In the genomic region with DNA sequence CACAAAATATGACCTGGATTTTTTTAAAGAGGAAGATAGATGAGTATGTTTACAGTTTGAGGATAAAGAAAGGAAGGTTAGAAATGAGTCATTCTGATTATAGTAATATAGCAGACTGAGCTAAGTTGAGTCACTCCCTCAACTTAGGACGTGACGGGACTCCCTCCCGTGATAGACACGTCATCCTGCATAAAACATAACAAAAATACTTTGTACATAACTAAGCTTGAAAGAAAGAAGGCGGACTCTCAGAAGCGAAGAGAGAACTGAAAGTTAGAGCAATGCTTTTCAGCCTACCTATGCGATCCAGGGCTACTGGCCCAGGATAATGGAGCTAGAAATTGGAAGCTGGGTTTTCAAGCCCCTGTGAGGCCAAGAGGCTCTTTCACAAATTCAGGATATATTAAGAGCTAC, we compare ENCODE assay signal across 9 cellular contexts. TPM values are rescaled to one million over a fixed set of nuclear protein-coding genes. Genes with fewer than 3 reads are reported as not detected.
DNase-seq lines count a peak whose midpoint lies in the region; ATAC-seq and TF ChIP-seq lines count a peak whose summit lies in the region.
"Had no signal": no experiment of that assay in that cellular context is flagged by ENCODE, and none has a peak within 500 bp of the region (broad histone marks: within the 10 kb centered on the region; RNA-seq: fewer than 3 reads in every experiment).

No MANE protein-coding gene starts in this region.

- H4K20me1 ChIP-seq in H9 (ENCODE audit: control insufficient read depth, insufficient read depth, insufficient read length), result no peaks in the 10 kb centered on the region

- H3K4me1 ChIP-seq in foreskin keratinocyte (peaks cover 4% of the 10 kb centered on the region), H9 (ENCODE audit: insufficient read depth, low read length) (no peaks in the 10 kb centered on the region)

- no peak overlapping the region for H3T11ph ChIP-seq in H9 (ENCODE audit: low read length)

- H3K9me3 Mint-ChIP-seq in CD4-positive, alpha-beta T cell, result no peaks in the 10 kb centered on the region
- H3K9me3 Mint-ChIP-seq in H9, result no peaks in the 10 kb centered on the region

- H3K27ac Mint-ChIP-seq in CD4-positive, alpha-beta T cell, result peak overlapping the region; percentile 70
- H3K27ac Mint-ChIP-seq in H9, result no peak overlapping the region

- H3K23me2 ChIP-seq in H9 (ENCODE audit: insufficient read length, low read depth, low read length, poor library complexity, severe bottlenecking), result no peaks in the 10 kb centered on the region

- H3K79me2 ChIP-seq in H9 (ENCODE audit: insufficient read depth, low read length), result no peaks in the 10 kb centered on the region

- H3K23ac ChIP-seq in H9 (ENCODE audit: insufficient read length, low read depth, low read length), result no peak overlapping the region

- no peaks in the 10 kb centered on the region for H3K4me1 Mint-ChIP-seq in CD4-positive, alpha-beta T cell (ENCODE audit: low read depth)
- peaks cover 10% of the 10 kb centered on the region in 2 experiments for H3K4me1 Mint-ChIP-seq in H9

- H3K4me2 ChIP-seq in H9 (ENCODE audit: insufficient read depth, insufficient read length, low read length), result no peak overlapping the region

- no peaks in the 10 kb centered on the region for H3K27me3 ChIP-seq in CD4-positive, alpha-beta T cell (ENCODE audit: control insufficient read depth, insufficient read depth, low read length)
- H3K27me3 ChIP-seq in foreskin keratinocyte (peaks cover 3% of the 10 kb centered on the region), H9 (ENCODE audit: insufficient read depth, low read length) (no peaks in the 10 kb centered on the region)

- H2AK5ac ChIP-seq in H9 (ENCODE audit: insufficient read length, low read length), result no peak overlapping the region

- no peaks in the 10 kb centered on the region for H3K36me3 Mint-ChIP-seq in CD4-positive, alpha-beta T cell (ENCODE audit: low read depth)
- peaks cover 0 to 4% (median 0%) of the 10 kb centered on the region in 3 experiments; a peak in 1 of 7 replicates for H3K36me3 Mint-ChIP-seq in H9 (ENCODE audit: insufficient read depth in 1 of 3, low read depth in 3 of 3)

- H4K8ac ChIP-seq in H9 (replicated peaks; ENCODE audit: insufficient read length, low read depth, low read length), result no peak overlapping the region

- H2AFZ ChIP-seq in H9 (ENCODE audit: low read length), result no peak overlapping the region

- POLR2A ChIA-PET in CD4-positive, alpha-beta T cell (lab: Charles Lee), result interaction anchor here (1.4 kb wide), 1 partner anchor 236 kb away, joined by 4 read pairs; a partner anchor contains a TSS

- H3K27me3 Mint-ChIP-seq in CD4-positive, alpha-beta T cell, result no peaks in the 10 kb centered on the region
- H3K27me3 Mint-ChIP-seq in H9 (ENCODE audit: low read depth), result no peaks in the 10 kb centered on the region

- ATAC-seq in CD4-positive, alpha-beta T cell (ENCODE audit: poor library complexity), result peak; percentile 94
- ATAC-seq in GM21360 (IDR thresholded peaks at IDR 0.05; ENCODE audit: unreplicated experiment) (peak; percentile 99), foreskin keratinocyte (peak; percentile 99)

- H3K14ac ChIP-seq in H9 (ENCODE audit: insufficient read depth, low read length), result no peak overlapping the region

- no peak overlapping the region for H2BK120ac ChIP-seq in H9 (ENCODE audit: low read depth, low read length, poor library complexity, severe bottlenecking)

- H4K5ac ChIP-seq in H9 (ENCODE audit: insufficient read length, low read depth, low read length), result no peak overlapping the region

- TF ChIP-seq CTCF in CD4-positive, alpha-beta T cell (IDR thresholded peaks at IDR 0.05), result no peak
- no peak for TF ChIP-seq CTCF in foreskin keratinocyte (conservative IDR thresholded peaks at IDR 0.05)
- TF ChIP-seq CTCF in H9 (conservative IDR thresholded peaks at IDR 0.05), result no peak

- no peak overlapping the region for H3K9ac ChIP-seq in H9 (ENCODE audit: extremely low read depth, insufficient read length, low read length)

- no peak overlapping the region for H2BK5ac ChIP-seq in H9 (ENCODE audit: insufficient read length, low read length)

- H3K4ac ChIP-seq in H9 (ENCODE audit: low read depth, low read length), result no peak overlapping the region

- H3K9me3 ChIP-seq in CD4-positive, alpha-beta T cell (ENCODE audit: control insufficient read depth, low read length), result no peaks in the 10 kb centered on the region
- H3K9me3 ChIP-seq in H9 (ENCODE audit: control insufficient read depth, low read depth, low read length), result no peaks in the 10 kb centered on the region

- H2BK12ac ChIP-seq in H9 (ENCODE audit: insufficient read length, low read depth, low read length), result no peak overlapping the region

- no peak overlapping the region for H3K18ac ChIP-seq in H9 (ENCODE audit: insufficient read length, low read depth, low read length)

- H4K91ac ChIP-seq in H9 (ENCODE audit: insufficient read length, low read depth, low read length), result no peak overlapping the region

- no CpG with 5 or more reads among the region's 7 CpGs for WGBS in H9 (ENCODE audit: extremely low coverage, insufficient read length, low lambda C conversion rate)

- no peak overlapping the region for H3K56ac ChIP-seq in H9 (ENCODE audit: insufficient read length, low read depth, low read length)

- H3K27ac ChIP-seq in CD4-positive, alpha-beta T cell (ENCODE audit: low read depth, low read length), result no peak overlapping the region
- H3K27ac ChIP-seq in foreskin keratinocyte, result peak overlapping the region; percentile 91
- H3K27ac ChIP-seq in H9 (ENCODE audit: insufficient read length, low read depth, low read length), result no peak overlapping the region
- H3K27ac ChIP-seq: HL-60 had no signal

- CTCF ChIA-PET in CD4-positive, alpha-beta T cell (lab: Charles Lee), result interaction anchor here (0.6 to 1.3 kb wide), 2 partner anchors 199 to 443 kb away, joined by 3 to 5 read pairs; no protein-coding TSS in a partner anchor

- in situ Hi-C loops in G401 (cut with HindIII; ENCODE audit: low sequenced_read_pairs), result no loop called here

- H3K4me3 Mint-ChIP-seq in CD4-positive, alpha-beta T cell, result peak overlapping the region; percentile 36
- H3K4me3 Mint-ChIP-seq in H9, result no peak overlapping the region

- peak in 8 of 10 experiments; percentile 5 to 42 (median 25) for DNase-seq in CD4-positive, alpha-beta T cell
- DNase-seq in HK-2 (ENCODE audit: unreplicated experiment) (peak; percentile 29), foreskin keratinocyte (peak; percentile 92 to 94), G401 (ENCODE audit: low spot score) (no peak), H9 (no peak)
- DNase-seq in activated CD4-positive, alpha-beta T cell treated with anti-CD3 and anti-CD28 coated beads, Interleukin-2, amount 50 U/mL, for 48 hours, result peak; percentile 39 to 50
- DNase-seq in stimulated activated CD8-positive, alpha-beta memory T cell treated with anti-CD3 and anti-CD28 coated beads, Interleukin-15, amount 100 ng/mL, for 48 hours (ENCODE audit: low read depth in 2 of 2), result peak; percentile 4 to 27

- no peaks in the 10 kb centered on the region for H3K79me1 ChIP-seq in H9 (ENCODE audit: insufficient read depth, low read depth, low read length, poor library complexity, severe bottlenecking)

- H2BK20ac ChIP-seq in H9 (ENCODE audit: low read depth, low read length, poor library complexity, severe bottlenecking), result no peak overlapping the region

- intact Hi-C loops in CD4-positive, alpha-beta T cell (cut with DNase I, micrococcal nuclease), result no loop called here

- no peak overlapping the region for H2BK15ac ChIP-seq in H9 (ENCODE audit: low read depth, low read length)

RNA-seq across cellular contexts. Expression of a gene that starts 53.0 kb away (rescaled TPM):
- total RNA-seq in CD4-positive, alpha-beta T cell, result 10 to 100 TPM; 12.9 to 13.7 TPM
- total RNA-seq in foreskin keratinocyte (47.8 TPM in 2 replicates), H9 (2021) (88.3 and 89.9 TPM in 2 replicates)
- 18.1 and 20.7 TPM in 2 replicates for polyA plus RNA-seq in foreskin keratinocyte
- 64.6 and 103 TPM in 2 replicates for total RNA-seq in G401 (2014; rRNA removed; shearing (Covaris generic))

Comparison
In these comparisons a context has a peak if more than half of its experiments do, and no peak if none do; other contexts are left out.
1. DNase-seq: peak in CD4-positive, alpha-beta T cell (8 of 10), HK-2 (single experiment), activated CD4-positive, alpha-beta T cell treated with anti-CD3 and anti-CD28 coated beads, Interleukin-2, amount 50 U/mL, for 48 hours (2 of 2), foreskin keratinocyte (2 of 2) and stimulated activated CD8-positive, alpha-beta memory T cell treated with anti-CD3 and anti-CD28 coated beads, Interleukin-15, amount 100 ng/mL, for 48 hours (2 of 2); none in G401 (single experiment) and H9 (single experiment).
2. Peak in every context shown above with its lines, with median percentiles within 50 percentile points of each other: ATAC-seq.